21 cellular contexts compared by ENCODE assay signal in genomic region chr1:103363008-103363365, GRCh38.
"Had no signal": no experiment of that assay in that cellular context is flagged by ENCODE, and none has a peak within 500 bp of the region (broad histone marks: within the 10 kb centered on the region; RNA-seq: fewer than 3 reads in every experiment).

No MANE protein-coding gene starts in this region.

- H3K4me1 Mint-ChIP-seq: endodermal cell, natural killer cell, WTC11 had no signal

- H3K9me3 Mint-ChIP-seq: activated CD4-positive, alpha-beta memory T cell treated with anti-CD3 and anti-CD28 coated beads for 36 hours; endodermal cell; T-helper 1 cell treated with Interleukin-12 subunit alpha and Interleukin-12 subunit beta and Interleukin-4 antibody, amounts not matched to agents 30 μg/mL and 1 μg/mL, for 36 hours had no signal

- ATAC-seq: body of pancreas, gastrocnemius medialis, natural killer cell, WTC11 had no signal

- H3K27me3 Mint-ChIP-seq: activated CD4-positive, alpha-beta memory T cell treated with anti-CD3 and anti-CD28 coated beads for 36 hours; activated T-cell treated with anti-CD3 and anti-CD28 coated beads, Interleukin-2, amount 50 U/mL, for 24 hours; progenitor cell of endocrine pancreas; stimulated activated naive CD8-positive, alpha-beta T cell treated with anti-CD3 and anti-CD28 coated beads, Interleukin-15, Interleukin-2, amounts not matched to agents 100 ng/mL and 50 ng/mL, for 24 hours had no signal

- H3K36me3 Mint-ChIP-seq: activated CD4-positive, alpha-beta memory T cell treated with anti-CD3 and anti-CD28 coated beads for 36 hours; natural killer cell; WTC11 had no signal

- H3K27ac Mint-ChIP-seq: activated CD4-positive, alpha-beta memory T cell treated with anti-CD3 and anti-CD28 coated beads for 36 hours; activated T-cell treated with anti-CD3 and anti-CD28 coated beads, Interleukin-2, amount 50 U/mL, for 24 hours; endodermal cell; natural killer cell; progenitor cell of endocrine pancreas; stimulated activated naive CD8-positive, alpha-beta T cell treated with anti-CD3 and anti-CD28 coated beads, Interleukin-15, Interleukin-2, amounts not matched to agents 100 ng/mL and 50 ng/mL, for 24 hours; T-helper 1 cell treated with Interleukin-12 subunit alpha and Interleukin-12 subunit beta and Interleukin-4 antibody, amounts not matched to agents 30 μg/mL and 1 μg/mL, for 36 hours; WTC11 had no signal

- H3K4me3 Mint-ChIP-seq: activated CD4-positive, alpha-beta memory T cell treated with anti-CD3 and anti-CD28 coated beads for 36 hours; activated T-cell treated with anti-CD3 and anti-CD28 coated beads, Interleukin-2, amount 50 U/mL, for 24 hours; endodermal cell; natural killer cell; stimulated activated naive CD8-positive, alpha-beta T cell treated with anti-CD3 and anti-CD28 coated beads, Interleukin-15, Interleukin-2, amounts not matched to agents 100 ng/mL and 50 ng/mL, for 24 hours; T-helper 1 cell treated with Interleukin-12 subunit alpha and Interleukin-12 subunit beta and Interleukin-4 antibody, amounts not matched to agents 30 μg/mL and 1 μg/mL, for 36 hours; WTC11 had no signal

- DNase-seq: activated CD4-positive, alpha-beta memory T cell treated with anti-CD3 and anti-CD28 coated beads for 36 hours; activated naive CD4-positive, alpha-beta T cell treated with Interleukin-2 at 50 U/mL for 16 hours; activated T-cell treated with anti-CD3 and anti-CD28 coated beads, Interleukin-2, amount 50 U/mL, for 24 hours; anterior cingulate cortex; body of pancreas; cortex of kidney; endodermal cell; esophagus squamous epithelium; gastrocnemius medialis; hippocampal formation; midbrain; natural killer cell; retina; spleen; stimulated activated CD4-positive, alpha-beta T cell treated with anti-CD3 and anti-CD28 coated beads, Interleukin-4, amount 100 ng/mL, for 1 hour; T1000; tibial artery had no signal
